ENCODE assay signal across 11 cellular contexts in genomic region chr7:129845178-129845971, GRCh38.
DNase-seq lines count a peak whose midpoint lies in the region; ATAC-seq, FAIRE-seq and TF ChIP-seq lines count a peak whose summit lies in the region.
"Had no signal": no experiment of that assay in that cellular context is flagged by ENCODE, and none has a peak within 500 bp of the region (broad histone marks: within the 10 kb centered on the region; RNA-seq: fewer than 3 reads in every experiment).

No MANE protein-coding gene starts in this region.

- CTCF ChIA-PET in PC-3 (lab: Charles Lee), result interaction anchor here (1.0 kb wide), 1 partner anchor 106 kb away, joined by 3 read pairs; no protein-coding TSS in a partner anchor
- CTCF ChIA-PET in endothelial cell of umbilical vein (lab: Charles Lee), result interaction anchor here (0.9 to 3.9 kb wide), 4 partner anchors 10 to 21 kb away, joined by 3 to 17 read pairs (median 6); no protein-coding TSS in a partner anchor
- CTCF ChIA-PET in activated CD8-positive, alpha-beta memory T cell treated with anti-CD3 and anti-CD28 coated beads, Interleukin-2, amount 10 ng/mL, durations not matched to agents 7 days and 5 days (lab: Charles Lee), result interaction anchor here (0.8 to 1.8 kb wide), 2 partner anchors 15 to 166 kb away, joined by 3 to 6 read pairs; no protein-coding TSS in a partner anchor

- no peaks in the 10 kb centered on the region for H3K27me3 ChIP-seq in PC-3 (ENCODE audit: low read length)
- H3K27me3 ChIP-seq in endothelial cell of umbilical vein (ENCODE audit: control insufficient read depth in 2 of 2, insufficient read depth in 2 of 2, low read length in 2 of 2), result no peaks in the 10 kb centered on the region
- no peaks in the 10 kb centered on the region for H3K27me3 ChIP-seq in gastrocnemius medialis

- no peak overlapping the region for H2AFZ ChIP-seq in PC-3 (ENCODE audit: low read length)
- no peak overlapping the region for H2AFZ ChIP-seq in endothelial cell of umbilical vein (ENCODE audit: low read depth, low read length)

- H3K79me2 ChIP-seq in PC-3 (ENCODE audit: low read length) (peaks cover 22% of the 10 kb centered on the region; the same call in 1 of the 2 replicates), endothelial cell of umbilical vein (ENCODE audit: control insufficient read depth, insufficient read depth, low read length) (peaks cover 21% of the 10 kb centered on the region)

- dilution Hi-C loops in endothelial cell of umbilical vein (cut with MboI; ENCODE audit: extremely low pct_ligation_motif_present, low sequenced_read_pairs), result no loop called here

- TSS peak; percentile 10 for BruUV-seq in PC-3 (replicated peaks; lab: Mats Ljungman, UMichigan)
- no TSS peak for BruUV-seq in endothelial cell of umbilical vein (replicated peaks; lab: Mats Ljungman, UMichigan)

- POLR2A ChIA-PET in PC-3 (lab: Charles Lee; ENCODE audit: unreplicated experiment), result interaction anchor here (0.5 kb wide), 1 partner anchor 164 kb away, joined by 6 read pairs; no protein-coding TSS in a partner anchor
- POLR2A ChIA-PET in endothelial cell of umbilical vein (lab: Charles Lee), result no interaction called here

- peaks cover 50% of the 10 kb centered on the region for H3K4me1 Mint-ChIP-seq in activated CD8-positive, alpha-beta memory T cell treated with anti-CD3 and anti-CD28 coated beads, Interleukin-2, amount 10 ng/mL, durations not matched to agents 7 days and 5 days

- ATAC-seq in PC-3, result peak; percentile 53
- ATAC-seq in gastrocnemius medialis, result peak; percentile 8 to 21
- ATAC-seq in activated CD8-positive, alpha-beta memory T cell treated with anti-CD3 and anti-CD28 coated beads, Interleukin-2, amount 10 ng/mL, durations not matched to agents 7 days and 5 days, result no peak

- H3F3A ChIP-seq in PC-3 (ENCODE audit: low read length, unreplicated experiment), result peaks cover 4% of the 10 kb centered on the region

- TF ChIP-seq POLR2A in endothelial cell of umbilical vein (IDR thresholded peaks at IDR 0.05; ENCODE audit: low read depth, low read length), result no peak
- TF ChIP-seq POLR2A in gastrocnemius medialis (IDR thresholded peaks at IDR 0.05), result no peak

- H3K9me3 ChIP-seq in PC-3 (ENCODE audit: low read length) (no peaks in the 10 kb centered on the region), endothelial cell of umbilical vein (replicated peaks; ENCODE audit: control insufficient read depth, insufficient read depth, low read length) (no peaks in the 10 kb centered on the region), gastrocnemius medialis (no peaks in the 10 kb centered on the region)

- H3K9ac ChIP-seq in PC-3 (ENCODE audit: low read length), result peak overlapping the region; percentile 57
- H3K9ac ChIP-seq in endothelial cell of umbilical vein (replicated peaks; ENCODE audit: extremely low read depth, insufficient read depth, low read length), result no peak overlapping the region

- H3K9me2 ChIP-seq in PC-3 (replicated peaks; ENCODE audit: low read length), result no peaks in the 10 kb centered on the region

- H4K20me1 ChIP-seq in PC-3 (ENCODE audit: low read length) (no peaks in the 10 kb centered on the region), endothelial cell of umbilical vein (replicated peaks; ENCODE audit: control insufficient read depth, extremely low read depth, insufficient read depth, low read length) (no peaks in the 10 kb centered on the region)

- no peak overlapping the region for H3K27ac Mint-ChIP-seq in activated CD8-positive, alpha-beta memory T cell treated with anti-CD3 and anti-CD28 coated beads, Interleukin-2, amount 10 ng/mL, durations not matched to agents 7 days and 5 days

- H3K36me3 ChIP-seq in PC-3 (ENCODE audit: low read depth, low read length), result no peaks in the 10 kb centered on the region
- H3K36me3 ChIP-seq in endothelial cell of umbilical vein (ENCODE audit: control insufficient read depth in 2 of 2, extremely low read depth in 1 of 2, insufficient read depth in 2 of 2, low read length in 2 of 2), result peaks cover 2 to 3% of the 10 kb centered on the region in 2 experiments
- no peaks in the 10 kb centered on the region for H3K36me3 ChIP-seq in gastrocnemius medialis

- H3K9me1 ChIP-seq in endothelial cell of umbilical vein (replicated peaks; ENCODE audit: control insufficient read depth, extremely low read depth, insufficient read depth, low read length), result no peaks in the 10 kb centered on the region

- H3K4me3 ChIP-seq in PC-3 (ENCODE audit: low read length), result peak overlapping the region; percentile 26; the same call in 1 of the 2 replicates
- no peak overlapping the region for H3K4me3 ChIP-seq in endothelial cell of umbilical vein (replicated peaks in 1 of 3; ENCODE audit: insufficient read depth in 1 of 3, low read depth in 1 of 3, low read length in 3 of 3)
- no peak overlapping the region for H3K4me3 ChIP-seq in gastrocnemius medialis

- no peak overlapping the region for H3K4me3 Mint-ChIP-seq in activated CD8-positive, alpha-beta memory T cell treated with anti-CD3 and anti-CD28 coated beads, Interleukin-2, amount 10 ng/mL, durations not matched to agents 7 days and 5 days

- H3K4me1 ChIP-seq in PC-3 (ENCODE audit: insufficient read depth, low read length), result peaks cover 35% of the 10 kb centered on the region
- H3K4me1 ChIP-seq in endothelial cell of umbilical vein (ENCODE audit: control insufficient read depth, extremely low read depth, insufficient read depth, low read length), result peaks cover 47% of the 10 kb centered on the region
- H3K4me1 ChIP-seq in gastrocnemius medialis, result peaks cover 65 to 67% of the 10 kb centered on the region in 2 donors

- FAIRE-seq in endothelial cell of umbilical vein (lab: Jason Lieb, UNC), result no peak

- no peaks in the 10 kb centered on the region for H3K9me3 Mint-ChIP-seq in activated CD8-positive, alpha-beta memory T cell treated with anti-CD3 and anti-CD28 coated beads, Interleukin-2, amount 10 ng/mL, durations not matched to agents 7 days and 5 days (ENCODE audit: low read depth)

- H3K27ac ChIP-seq in PC-3 (ENCODE audit: low read length), result peak overlapping the region; percentile 94
- H3K27ac ChIP-seq in endothelial cell of umbilical vein (ENCODE audit: insufficient read depth, low read depth, low read length), result peak overlapping the region; percentile 66
- peak overlapping the region; percentile 24 to 74 (median 62) for H3K27ac ChIP-seq in gastrocnemius medialis
- H3K27ac ChIP-seq: 22Rv1 had no signal

- peaks cover 3% of the 10 kb centered on the region for H3K36me3 Mint-ChIP-seq in activated CD8-positive, alpha-beta memory T cell treated with anti-CD3 and anti-CD28 coated beads, Interleukin-2, amount 10 ng/mL, durations not matched to agents 7 days and 5 days

- intact Hi-C loops in PC-3 (cut with micrococcal nuclease) (loop anchor here (2.0 kb wide), 1 partner anchor 15 kb away; no protein-coding TSS in a partner anchor), endothelial cell of umbilical vein (cut with micrococcal nuclease) (no loop called here), gastrocnemius medialis (cut with DNase I; ENCODE audit: low total_unique reads) (no loop called here)

- H3K27me3 Mint-ChIP-seq in activated CD8-positive, alpha-beta memory T cell treated with anti-CD3 and anti-CD28 coated beads, Interleukin-2, amount 10 ng/mL, durations not matched to agents 7 days and 5 days, result no peaks in the 10 kb centered on the region

- H3K4me2 ChIP-seq in PC-3 (ENCODE audit: low read length), result peak overlapping the region; percentile 87
- peak overlapping the region; percentile 39 for H3K4me2 ChIP-seq in endothelial cell of umbilical vein (ENCODE audit: insufficient read depth, low read length)

- peak; percentile 40 for DNase-seq in NCI-H82 (lab: John Stamatoyannopoulos, UW)
- DNase-seq in NCI-H82 treated with DMSO at 0.1 percent for 48 hours (lab: John Stamatoyannopoulos, UW; ENCODE audit: unreplicated experiment), result no peak
- peak; percentile 68 for DNase-seq in PC-3
- DNase-seq in endothelial cell of umbilical vein (ENCODE audit: low read depth, low spot score), result no peak
- no peak for DNase-seq in gastrocnemius medialis
- no peak for DNase-seq in activated CD8-positive, alpha-beta memory T cell treated with anti-CD3 and anti-CD28 coated beads, Interleukin-2, amount 10 ng/mL, durations not matched to agents 7 days and 5 days
- DNase-seq in NCI-H1436 treated with DMSO at 0.1 percent for 48 hours (lab: John Stamatoyannopoulos, UW), result no peak
- DNase-seq in NCI-H524 treated with DMSO at 0.1 percent for 48 hours (lab: John Stamatoyannopoulos, UW), result no peak
- DNase-seq: activated T-cell treated with anti-CD3 and anti-CD28 coated beads for 4 hours, NCI-H510A treated with DMSO at 0.1 percent for 48 hours had no signal

- no peak for TF ChIP-seq CTCF in PC-3 (conservative IDR thresholded peaks at IDR 0.05; ENCODE audit: low read depth, low read length)
- no peak for TF ChIP-seq CTCF in endothelial cell of umbilical vein (IDR thresholded peaks at IDR 0.05; ENCODE audit: extremely low read depth in 1 of 2, insufficient read depth in 1 of 2, low read depth in 1 of 2, low read length in 2 of 2)
- TF ChIP-seq CTCF in gastrocnemius medialis (IDR thresholded peaks at IDR 0.05 in 4 of 5, conservative IDR thresholded peaks at IDR 0.05 in 1 of 5), result no peak

- in situ Hi-C loops in gastrocnemius medialis (cut with MboI; ENCODE audit: low sequenced_read_pairs in 4 of 4), result loop anchor here in 1 of 4 donors (25.0 kb wide), 1 partner anchor 92 kb away; no protein-coding TSS in a partner anchor

TF ChIP-seq in endothelial cell of umbilical vein, 7 proteins besides CTCF, POLR2A, EP300 and RAD21:
- TF ChIP-seq MAX (IDR thresholded peaks at IDR 0.05; ENCODE audit: insufficient read depth, insufficient read length), result no peak
- TF ChIP-seq GATA2 (IDR thresholded peaks at IDR 0.05; ENCODE audit: insufficient read depth, insufficient read length, low read depth, low read length), result no peak
- TF ChIP-seq POLR2AphosphoS5 (IDR thresholded peaks at IDR 0.05; ENCODE audit: insufficient read depth, low read depth, low read length), result no peak

Comparison
In these comparisons a context has a peak if more than half of its experiments do, and no peak if none do; other contexts are left out.
1. DNase-seq: peak in NCI-H82 (single experiment) and PC-3 (single experiment); none in NCI-H82 treated with DMSO at 0.1 percent for 48 hours (single experiment), endothelial cell of umbilical vein (single experiment), gastrocnemius medialis (0 of 2), activated CD8-positive, alpha-beta memory T cell treated with anti-CD3 and anti-CD28 coated beads, Interleukin-2, amount 10 ng/mL, durations not matched to agents 7 days and 5 days (single experiment), NCI-H1436 treated with DMSO at 0.1 percent for 48 hours (single experiment) and NCI-H524 treated with DMSO at 0.1 percent for 48 hours (single experiment).
2. Peak in every context shown above with its lines, with median percentiles within 50 percentile points of each other: H3K27ac ChIP-seq.